11 cellular contexts compared by ENCODE assay signal in genomic region chr20:1718604-1719384, GRCh38.
DNase-seq lines count a peak whose midpoint lies in the region; ATAC-seq and TF ChIP-seq lines count a peak whose summit lies in the region.
"Had no signal": no experiment of that assay in that cellular context is flagged by ENCODE, and none has a peak within 500 bp of the region (broad histone marks: within the 10 kb centered on the region; RNA-seq: fewer than 3 reads in every experiment).

No MANE protein-coding gene starts in this region.

- no peak overlapping the region for H3K27ac Mint-ChIP-seq in Calu3 (ENCODE audit: unreplicated experiment)
- H3K27ac Mint-ChIP-seq: T-helper 1 cell treated with Interleukin-12 subunit alpha and Interleukin-12 subunit beta and Interleukin-4 antibody, amounts not matched to agents 30 μg/mL and 1 μg/mL, for 36 hours had no signal

- H3K9me3 Mint-ChIP-seq in Calu3 (ENCODE audit: low read depth, unreplicated experiment) = no peaks in the 10 kb centered on the region

- H3K27me3 Mint-ChIP-seq in Calu3 (ENCODE audit: unreplicated experiment) = peaks cover 73% of the 10 kb centered on the region

- H3K4me1 ChIP-seq in esophagus muscularis mucosa = no peaks in the 10 kb centered on the region
- no peaks in the 10 kb centered on the region for H3K4me1 ChIP-seq in effector memory CD4-positive, alpha-beta T cell (ENCODE audit: control insufficient read depth, insufficient read depth, low read length, poor library complexity, severe bottlenecking)
- H3K4me1 ChIP-seq: right lobe of liver had no signal

- peaks cover 0 to under 1% (median 0%) of the 10 kb centered on the region in 4 donors for H3K9me3 ChIP-seq in esophagus muscularis mucosa
- no peaks in the 10 kb centered on the region for H3K9me3 ChIP-seq in effector memory CD4-positive, alpha-beta T cell (ENCODE audit: control insufficient read depth, low read length)
- H3K9me3 ChIP-seq: right lobe of liver had no signal

- no peaks in the 10 kb centered on the region for H3K36me3 Mint-ChIP-seq in Calu3 (ENCODE audit: insufficient read depth, unreplicated experiment)

- TF ChIP-seq POLR2A in esophagus muscularis mucosa (IDR thresholded peaks at IDR 0.05; ENCODE audit: low read depth) = no peak

- no TSS peak for BruUV-seq in Calu3 (replicated peaks; lab: Mats Ljungman, UMichigan)

- TF ChIP-seq CTCF in esophagus muscularis mucosa (IDR thresholded peaks at IDR 0.05) (no peak), Calu3 (IDR thresholded peaks at IDR 0.05; ENCODE audit: unreplicated experiment) (no peak)

- intact Hi-C loops in esophagus muscularis mucosa (cut with DNase I) (no loop called here), posterior vena cava (cut with DNase I) (no loop called here), Calu3 (cut with micrococcal nuclease; ENCODE audit: unreplicated experiment) (no loop called here)

- WGBS in esophagus muscularis mucosa = 54% methylated on average over 8 of the region's 8 CpGs

- DNase-seq in EH (ENCODE audit: low read depth) (peak; percentile 94), NCI-H226 (peak; percentile 89), esophagus muscularis mucosa (ENCODE audit: extremely low spot score) (peak; percentile 92), posterior vena cava (ENCODE audit: low spot score) (peak; percentile 88), Calu3 (no peak)
- DNase-seq in effector memory CD4-positive, alpha-beta T cell = no peak
- DNase-seq: NCI-H1105 treated with DMSO at 0.1 percent for 48 hours, right lobe of liver had no signal

- H3K36me3 ChIP-seq in esophagus muscularis mucosa = no peaks in the 10 kb centered on the region
- H3K36me3 ChIP-seq in effector memory CD4-positive, alpha-beta T cell (ENCODE audit: control insufficient read depth, insufficient read depth, low read length) = no peaks in the 10 kb centered on the region
- H3K36me3 ChIP-seq: right lobe of liver had no signal

- H3K27ac ChIP-seq in esophagus muscularis mucosa (replicated peaks in 1 of 4) = no peak overlapping the region
- no peak overlapping the region for H3K27ac ChIP-seq in effector memory CD4-positive, alpha-beta T cell (ENCODE audit: insufficient read depth, low read length, poor library complexity, severe bottlenecking)
- H3K27ac ChIP-seq: right lobe of liver had no signal

- no peak overlapping the region for H3K4me3 ChIP-seq in esophagus muscularis mucosa
- H3K4me3 ChIP-seq in effector memory CD4-positive, alpha-beta T cell (ENCODE audit: insufficient read depth, low read depth, low read length, poor library complexity, severe bottlenecking) = no peak overlapping the region
- H3K4me3 ChIP-seq: right lobe of liver had no signal

- no peak for TF ChIP-seq EP300 in esophagus muscularis mucosa (IDR thresholded peaks at IDR 0.05)

- ATAC-seq in HG03460 (IDR thresholded peaks at IDR 0.05; ENCODE audit: unreplicated experiment) = no peak
- ATAC-seq in GM21515 (IDR thresholded peaks at IDR 0.05; ENCODE audit: unreplicated experiment) = no peak
- ATAC-seq: right lobe of liver had no signal

- H3K27me3 ChIP-seq in esophagus muscularis mucosa = peaks cover 0 to 17% (median 0%) of the 10 kb centered on the region in 4 donors
- no peaks in the 10 kb centered on the region for H3K27me3 ChIP-seq in effector memory CD4-positive, alpha-beta T cell (replicated peaks; ENCODE audit: control insufficient read depth, insufficient read depth, low read length, poor library complexity, severe bottlenecking)
- H3K27me3 ChIP-seq: right lobe of liver had no signal

- H3K4me3 Mint-ChIP-seq in Calu3 (ENCODE audit: low read depth, unreplicated experiment) = no peak overlapping the region
- H3K4me3 Mint-ChIP-seq: T-helper 1 cell treated with Interleukin-12 subunit alpha and Interleukin-12 subunit beta and Interleukin-4 antibody, amounts not matched to agents 30 μg/mL and 1 μg/mL, for 36 hours had no signal

- CTCF ChIA-PET in Calu3 (lab: Charles Lee) = no interaction called here

- H3K4me1 Mint-ChIP-seq in Calu3 (ENCODE audit: low read depth, unreplicated experiment) = no peaks in the 10 kb centered on the region

Comparison
In these comparisons a context has a peak if more than half of its experiments do, and no peak if none do; other contexts are left out.
1. DNase-seq: peak in EH (single experiment), NCI-H226 (single experiment), esophagus muscularis mucosa (single experiment) and posterior vena cava (single experiment); none in Calu3 (single experiment) and effector memory CD4-positive, alpha-beta T cell (0 of 3).